1 cellular context compared by ENCODE assay signal in the genomic region with DNA sequence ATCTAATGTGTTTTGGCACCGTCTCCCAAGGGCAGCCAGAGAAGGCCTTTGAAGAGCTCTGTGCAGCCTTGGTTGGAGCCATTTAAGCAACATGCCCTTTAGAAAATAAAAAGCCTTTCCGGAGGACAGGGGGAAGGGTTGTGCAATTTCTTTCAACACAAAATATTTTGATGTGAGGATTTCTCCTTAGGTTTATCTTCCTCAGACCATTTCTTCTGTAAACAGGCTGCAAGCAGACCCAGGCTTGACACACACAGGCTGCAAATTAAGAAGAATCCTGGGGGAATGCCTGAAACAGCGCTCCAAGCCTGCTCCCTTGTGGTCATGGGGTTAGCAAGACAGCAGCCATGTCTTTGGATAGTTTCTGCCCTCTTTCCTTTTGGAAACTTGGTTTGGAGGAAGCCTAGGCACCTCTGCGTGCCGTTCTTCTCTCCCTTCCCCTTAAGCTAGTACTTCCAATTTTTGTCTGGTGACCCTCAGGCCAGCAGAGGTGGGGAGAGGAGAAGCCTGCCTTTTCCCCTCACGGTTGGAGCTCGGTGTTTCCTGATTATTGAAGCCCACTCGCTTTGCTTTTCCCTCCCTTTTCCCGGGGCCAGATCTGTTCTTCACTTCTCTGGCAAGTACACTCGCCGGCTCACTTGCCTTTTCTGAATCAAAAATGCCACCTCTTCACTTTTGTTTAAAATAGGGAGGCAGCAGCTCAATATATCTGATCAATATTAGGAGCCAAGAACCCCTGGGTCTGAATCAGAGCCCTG.
TF ChIP-seq lines count a peak whose summit lies in the region.

No MANE protein-coding gene starts in this region.

TF ChIP-seq in endothelial cell of umbilical vein, 7 proteins besides CTCF, POLR2A, EP300 and RAD21 (continued from another document):
- TF ChIP-seq POLR2AphosphoS5 (IDR thresholded peaks at IDR 0.05; ENCODE audit: insufficient read depth, low read depth, low read length) (no peak), EZH2 (IDR thresholded peaks at IDR 0.05; ENCODE audit: borderline replicate concordance, low read depth, low read length, severe bottlenecking) (no peak)
